ENCODE assay signal across 1 cellular context in genomic region chr17:58378895-58379824, GRCh38.
TF ChIP-seq lines count a peak whose summit lies in the region.

No MANE protein-coding gene starts in this region.

TF ChIP-seq in GM12878, 131 proteins besides CTCF, POLR2A, EP300 and RAD21:
- TF ChIP-seq NRF1 (conservative IDR thresholded peaks at IDR 0.05; ENCODE audit: low read depth, low read length) (no peak), POLR2AphosphoS5 (IDR thresholded peaks at IDR 0.05; ENCODE audit: low read length) (no peak), EED (IDR thresholded peaks at IDR 0.05; ENCODE audit: low read depth) (0 out of 2 replicates have a peak, but pooled peaks have one; percentile 22), PML (IDR thresholded peaks at IDR 0.05; ENCODE audit: low read length) (no peak), TCF7 (IDR thresholded peaks at IDR 0.05; ENCODE audit: borderline replicate concordance) (peak; percentile 60; the same call in 1 of the 2 replicates)
